1 cellular context compared by ENCODE assay signal in genomic region chr19:30606114-30607050, GRCh38.
TF ChIP-seq lines count a peak whose summit lies in the region.

No MANE protein-coding gene starts in this region.

TF ChIP-seq in H1, 55 proteins besides CTCF, POLR2A, EP300 and RAD21 (continued from another document):
- TF ChIP-seq CHD7 (IDR thresholded peaks at IDR 0.05; ENCODE audit: insufficient replicate concordance, low read length) (no peak), SUZ12 (IDR thresholded peaks at IDR 0.05; ENCODE audit: low read length) (no peak), BCL11A (IDR thresholded peaks at IDR 0.05; ENCODE audit: low read depth in 2 of 2, low read length in 2 of 2) (no peak), BACH1 (IDR thresholded peaks at IDR 0.05; ENCODE audit: low read length) (no peak), SAP30 (IDR thresholded peaks at IDR 0.05; ENCODE audit: insufficient read depth, insufficient replicate concordance, low read length) (no peak)
